In genomic region chr4:51909236-51909703, GRCh38 we compare ENCODE assay signal across 30 cellular contexts.
DNase-seq lines count a peak whose midpoint lies in the region; ATAC-seq, FAIRE-seq and TF ChIP-seq lines count a peak whose summit lies in the region.
"Had no signal": no experiment of that assay in that cellular context is flagged by ENCODE, and none has a peak within 500 bp of the region (broad histone marks: within the 10 kb centered on the region; RNA-seq: fewer than 3 reads in every experiment).

No MANE protein-coding gene starts in this region.

- H3K4me3 Mint-ChIP-seq in WTC11 = no peak overlapping the region
- H3K4me3 Mint-ChIP-seq: activated naive CD8-positive, alpha-beta T cell treated with anti-CD3 and anti-CD28 coated beads, Interleukin-2, amount 50 U/mL, for 24 hours; mesothelial cell of epicardium; natural killer cell treated with Interleukin-12 subunit alpha and Interleukin-12 subunit beta and Interleukin-15 and Interleukin-18, amount 100 ng/mL, for 72 hours; stimulated activated memory B cell treated with anti-CD40 and anti-IgM and Interleukin-4, amounts not matched to agents 10 μg/mL and 1 μg/mL and 100 μg/mL, for 72 hours had no signal

- H3K27ac Mint-ChIP-seq in WTC11 = no peak overlapping the region
- H3K27ac Mint-ChIP-seq: activated naive CD8-positive, alpha-beta T cell treated with anti-CD3 and anti-CD28 coated beads, Interleukin-2, amount 50 U/mL, for 24 hours; mesothelial cell of epicardium; natural killer cell treated with Interleukin-12 subunit alpha and Interleukin-12 subunit beta and Interleukin-15 and Interleukin-18, amount 100 ng/mL, for 72 hours; stimulated activated memory B cell treated with anti-CD40 and anti-IgM and Interleukin-4, amounts not matched to agents 10 μg/mL and 1 μg/mL and 100 μg/mL, for 72 hours had no signal

- H3K9me3 ChIP-seq in HUES48 (ENCODE audit: control insufficient read depth, insufficient read depth, low read length) (no peaks in the 10 kb centered on the region), HepG2 (ENCODE audit: low read length) (no peaks in the 10 kb centered on the region)
- H3K9me3 ChIP-seq: SK-N-SH had no signal

- H3K9me3 Mint-ChIP-seq in WTC11 = no peaks in the 10 kb centered on the region
- H3K9me3 Mint-ChIP-seq: activated naive CD8-positive, alpha-beta T cell treated with anti-CD3 and anti-CD28 coated beads, Interleukin-2, amount 50 U/mL, for 24 hours; natural killer cell treated with Interleukin-12 subunit alpha and Interleukin-12 subunit beta and Interleukin-15 and Interleukin-18, amount 100 ng/mL, for 72 hours; stimulated activated memory B cell treated with anti-CD40 and anti-IgM and Interleukin-4, amounts not matched to agents 10 μg/mL and 1 μg/mL and 100 μg/mL, for 72 hours had no signal

- no TSS peak for BruUV-seq in HepG2 (replicated peaks; lab: Mats Ljungman, UMichigan)

- in situ Hi-C loops in HepG2 (cut with HindIII; ENCODE audit: extremely low pct_ligation_motif_present, low pct_unique_long_range_greater_than_20kb) = no loop called here

- H3K9ac ChIP-seq in HUES48 (ENCODE audit: low read depth, low read length) = no peak overlapping the region
- H3K9ac ChIP-seq in HepG2 (ENCODE audit: insufficient read depth, low read depth, low read length) = peak overlapping the region; percentile 53
- H3K9ac ChIP-seq: parathyroid adenoma, SK-N-SH had no signal

- no peaks in the 10 kb centered on the region for H3K27me3 Mint-ChIP-seq in WTC11 (ENCODE audit: low read depth)
- H3K27me3 Mint-ChIP-seq: activated naive CD8-positive, alpha-beta T cell treated with anti-CD3 and anti-CD28 coated beads, Interleukin-2, amount 50 U/mL, for 24 hours; natural killer cell treated with Interleukin-12 subunit alpha and Interleukin-12 subunit beta and Interleukin-15 and Interleukin-18, amount 100 ng/mL, for 72 hours; stimulated activated memory B cell treated with anti-CD40 and anti-IgM and Interleukin-4, amounts not matched to agents 10 μg/mL and 1 μg/mL and 100 μg/mL, for 72 hours had no signal

- peak overlapping the region; percentile 94 for H3K4me2 ChIP-seq in HepG2 (ENCODE audit: low read depth, low read length)
- H3K4me2 ChIP-seq: SK-N-SH had no signal

- H2AFZ ChIP-seq in HepG2 (ENCODE audit: low read length) = no peak overlapping the region
- H2AFZ ChIP-seq: parathyroid adenoma had no signal

- no peak for TF ChIP-seq RAD21 in HepG2 (CRISPR knock-in tag; IDR thresholded peaks at IDR 0.05)

- H3K4me3 ChIP-seq in HUES48 (ENCODE audit: low read depth, low read length) (no peak overlapping the region), HepG2 (replicated peaks in 1 of 3; ENCODE audit: insufficient read depth in 1 of 3, low read depth in 2 of 3, low read length in 3 of 3) (peak overlapping the region in 2 of 3 experiments; percentile 24 to 38; a peak in 3 of 6 replicates)

- peak; percentile 95 to 98 for TF ChIP-seq EP300 in HepG2 (IDR thresholded peaks at IDR 0.05; ENCODE audit: low read depth in 2 of 2, low read length in 2 of 2)
- TF ChIP-seq EP300 in HepG2 (CRISPR knock-in tag; IDR thresholded peaks at IDR 0.05; ENCODE audit: borderline replicate concordance) = peak; percentile 96

- DNase-seq in WTC11 (ENCODE audit: low spot score) (no peak), HepG2 (ENCODE audit: low spot score) (peak; percentile 98), renal cortical epithelial cell (ENCODE audit: low read depth) (peak; percentile 56), urothelium cell line (ENCODE audit: low spot score) (no peak), omental fat pad (ENCODE audit: low spot score) (no peak)
- no peak for DNase-seq in activated CD4-positive, CD25-positive, alpha-beta regulatory T cell (lab: John Stamatoyannopoulos, UW)
- DNase-seq: activated CD4-positive, alpha-beta T cell treated with anti-CD3 and anti-CD28 coated beads for 48 hours; activated CD8-positive, alpha-beta memory T cell treated with anti-CD3 and anti-CD28 coated beads for 24 hours; activated gamma-delta T cell treated with Interleukin-2 at 50 U/mL for 16 hours; activated naive CD8-positive, alpha-beta T cell treated with anti-CD3 and anti-CD28 coated beads, Interleukin-2, amount 50 U/mL, for 24 hours; cerebellar nuclear complex; KG1; left ventricle myocardium superior; MM.1S; NCI-H1436; NCI-H2081 treated with DMSO at 0.1 percent for 48 hours; NCI-H345; SK-N-SH; stimulated activated CD4-positive, alpha-beta T cell treated with anti-CD3 and anti-CD28 coated beads, Interleukin-4, amount 100 ng/mL, for 4 hours had no signal

- TF ChIP-seq POLR2A in HepG2 (IDR thresholded peaks at IDR 0.05; ENCODE audit: insufficient read depth in 1 of 2, low read depth in 2 of 2, low read length in 2 of 2) = no peak

- H3K4me1 Mint-ChIP-seq in WTC11 = no peaks in the 10 kb centered on the region
- H3K4me1 Mint-ChIP-seq: mesothelial cell of epicardium had no signal

- no peaks in the 10 kb centered on the region for H3K27me3 ChIP-seq in HUES48 (ENCODE audit: control insufficient read depth, insufficient read depth, low read length)
- no peaks in the 10 kb centered on the region for H3K27me3 ChIP-seq in HepG2 (ENCODE audit: control insufficient read depth in 1 of 2, insufficient read depth in 2 of 2, low read length in 2 of 2)

- POLR2A ChIA-PET in WTC11 (lab: Charles Lee) = no interaction called here
- POLR2A ChIA-PET in HepG2 (lab: Yijun Ruan, JAX) = interaction anchor here (0.9 to 1.6 kb wide), 3 partner anchors 14 to 67 kb away, joined by 5 to 7 read pairs (median 6); partner anchors contain the start of gene DCUN1D4

- CTCF ChIA-PET in WTC11 (lab: Charles Lee) = no interaction called here
- CTCF ChIA-PET in HepG2 (lab: Yijun Ruan, JAX; ENCODE audit: low intra/inter-chr PET ratio, low total read pairs) = no interaction called here

- H3K79me2 ChIP-seq in HepG2 (ENCODE audit: insufficient read depth, low read length) = no peaks in the 10 kb centered on the region
- H3K79me2 ChIP-seq: parathyroid adenoma had no signal

- ATAC-seq in WTC11 (no peak), HepG2 (peak; percentile 94), GM21381 (IDR thresholded peaks at IDR 0.05; ENCODE audit: unreplicated experiment) (no peak), omental fat pad (ENCODE audit: low FRiP score) (no peak)
- ATAC-seq: activated naive CD8-positive, alpha-beta T cell treated with anti-CD3 and anti-CD28 coated beads, Interleukin-2, amount 50 U/mL, for 24 hours; left ventricle myocardium superior; natural killer cell treated with Interleukin-12 subunit alpha and Interleukin-12 subunit beta and Interleukin-15 and Interleukin-18, amount 100 ng/mL, for 72 hours; sciatic nerve; stimulated activated memory B cell treated with anti-CD40 and anti-IgM and Interleukin-4, amounts not matched to agents 10 μg/mL and 1 μg/mL and 100 μg/mL, for 72 hours had no signal

- H3K27ac ChIP-seq in HUES48 (ENCODE audit: low read depth, low read length) (peak overlapping the region; percentile 36), HepG2 (ENCODE audit: extremely low read length, insufficient read depth, low read length) (peak overlapping the region; percentile 87)
- H3K27ac ChIP-seq: C4-2B, parathyroid adenoma had no signal

- no peaks in the 10 kb centered on the region for H4K20me1 ChIP-seq in HepG2 (ENCODE audit: insufficient read depth, low read length)

- intact Hi-C loops in HepG2 (cut with micrococcal nuclease; ENCODE audit: unreplicated experiment) = loop anchor here (1.0 kb wide), 1 partner anchor 65 kb away; no protein-coding TSS in a partner anchor

- no peak for TF ChIP-seq CTCF in WTC11 (IDR thresholded peaks at IDR 0.05)
- peak; percentile 30; the same call in 1 of the 2 replicates for TF ChIP-seq CTCF in HepG2 (CRISPR knock-in tag; IDR thresholded peaks at IDR 0.05)
- no peak for TF ChIP-seq CTCF in omental fat pad (IDR thresholded peaks at IDR 0.05)

- FAIRE-seq in HepG2 (lab: Jason Lieb, UNC) (peak; percentile 98), urothelium cell line (lab: Jason Lieb, UNC) (no peak)
- FAIRE-seq: D721Med, GM12892, H54 had no signal

- H3K36me3 Mint-ChIP-seq in WTC11 = peaks cover 34% of the 10 kb centered on the region

- WGBS in HepG2 (ENCODE audit: low lambda C conversion rate) = 3% methylated on average over 6 of the region's 7 CpGs

- H3K36me3 ChIP-seq in HUES48 (ENCODE audit: control insufficient read depth, insufficient read depth, low read length) (peaks cover 84% of the 10 kb centered on the region), HepG2 (replicated peaks in 1 of 2; ENCODE audit: control insufficient read depth in 1 of 2, insufficient read depth in 2 of 2, low read length in 2 of 2) (peaks cover 7 to 23% of the 10 kb centered on the region in 2 experiments)

- H3K4me1 ChIP-seq in HUES48 (ENCODE audit: control insufficient read depth, insufficient read depth, low read length) = no peaks in the 10 kb centered on the region
- peaks cover 54% of the 10 kb centered on the region for H3K4me1 ChIP-seq in HepG2 (ENCODE audit: insufficient read depth, low read length)
- H3K4me1 ChIP-seq: parathyroid adenoma had no signal

TF ChIP-seq in WTC11, 78 proteins besides CTCF, POLR2A, EP300 and RAD21:
- TF ChIP-seq ZNF121 (CRISPR knock-in tag; IDR thresholded peaks at IDR 0.05) (no peak), ZMAT4 (CRISPR knock-in tag; IDR thresholded peaks at IDR 0.05) (no peak), GABPB1 (CRISPR knock-in tag; IDR thresholded peaks at IDR 0.05) (peak; percentile 95)

TF ChIP-seq in HepG2, 621 proteins besides CTCF, POLR2A, EP300 and RAD21 (continues in another document):
- TF ChIP-seq ZFP62 (CRISPR knock-in tag; IDR thresholded peaks at IDR 0.05) (no peak), ZNF3 (CRISPR knock-in tag; IDR thresholded peaks at IDR 0.05) (no peak), PHF8 (CRISPR knock-in tag; IDR thresholded peaks at IDR 0.05) (peak; percentile 59), ZNF839 (CRISPR knock-in tag; IDR thresholded peaks at IDR 0.05; ENCODE audit: borderline replicate concordance) (no peak), SMARCC2 (IDR thresholded peaks at IDR 0.05) (0 out of 2 replicates have a peak, but pooled peaks have one; percentile 25), SAP130 (CRISPR knock-in tag; IDR thresholded peaks at IDR 0.05; ENCODE audit: low read depth) (peak; percentile 94), ZNF121 (CRISPR knock-in tag; IDR thresholded peaks at IDR 0.05) (no peak), MIER3 (CRISPR knock-in tag; IDR thresholded peaks at IDR 0.05; ENCODE audit: borderline replicate concordance) (peak; percentile 99), SNAPC5 (CRISPR knock-in tag; IDR thresholded peaks at IDR 0.05; ENCODE audit: borderline replicate concordance) (0 out of 2 replicates have a peak, but pooled peaks have one; percentile 40), KDM5B (CRISPR knock-in tag; IDR thresholded peaks at IDR 0.05; ENCODE audit: borderline replicate concordance) (no peak), ZNF547 (CRISPR knock-in tag; IDR thresholded peaks at IDR 0.05) (no peak; the same call in 1 of the 2 replicates), PCBP1 (IDR thresholded peaks at IDR 0.05; ENCODE audit: borderline replicate concordance, low read depth, low read length) (no peak), SRSF1 (optimal IDR thresholded peaks at IDR 0.05; ENCODE audit: low read depth, low read length) (no peak), PRMT3 (CRISPR knock-in tag; IDR thresholded peaks at IDR 0.05; ENCODE audit: borderline replicate concordance, low read depth) (no peak; the same call in 1 of the 2 replicates)

Comparison
In these comparisons a context has a peak if more than half of its experiments do, and no peak if none do; other contexts are left out.
1. DNase-seq: peak in HepG2 (single experiment) and renal cortical epithelial cell (single experiment); none in WTC11 (single experiment), urothelium cell line (single experiment), activated CD4-positive, CD25-positive, alpha-beta regulatory T cell (0 of 4) and omental fat pad (single experiment).